Comparison of ENCODE assay signal across 20 cellular contexts in genomic region chr6:101762851-101763250, GRCh38.
"Had no signal": no experiment of that assay in that cellular context is flagged by ENCODE, and none has a peak within 500 bp of the region (broad histone marks: within the 10 kb centered on the region; RNA-seq: fewer than 3 reads in every experiment).

No MANE protein-coding gene starts in this region.

- H3K9ac ChIP-seq: neural progenitor cell had no signal

- DNase-seq: activated CD4-positive, alpha-beta T cell treated with anti-CD3 and anti-CD28 coated beads for 36 hours; activated CD8-positive, alpha-beta memory T cell treated with anti-CD3 and anti-CD28 coated beads, Interleukin-2, amount 50 U/mL, for 48 hours; activated CD8-positive, alpha-beta T cell treated with anti-CD3 and anti-CD28 coated beads for 36 hours; activated gamma-delta T cell treated with Interleukin-2 at 50 U/mL for 16 hours; amygdala; brain microvascular endothelial cell; dorsolateral prefrontal cortex; foreskin fibroblast; head of caudate nucleus; immature natural killer cell; left colon; ovary; stimulated activated CD4-positive, alpha-beta T cell treated with anti-CD3 and anti-CD28 coated beads, Interleukin-2, amount 100 ng/mL, for 48 hours; T-helper 17 cell; thyroid gland; WERI-Rb-1 had no signal

- H3K4me3 Mint-ChIP-seq: activated CD4-positive, alpha-beta T cell treated with anti-CD3 and anti-CD28 coated beads for 36 hours; activated CD8-positive, alpha-beta T cell treated with anti-CD3 and anti-CD28 coated beads for 36 hours; activated naive CD8-positive, alpha-beta T cell; immature natural killer cell; neural progenitor cell; stimulated activated memory B cell treated with anti-CD40 and anti-IgM and Interleukin-4, amounts not matched to agents 10 μg/mL and 1 μg/mL and 100 μg/mL, for 72 hours; T-helper 17 cell had no signal

- H3K9me3 Mint-ChIP-seq: activated CD8-positive, alpha-beta T cell treated with anti-CD3 and anti-CD28 coated beads for 36 hours; neural progenitor cell had no signal

- H3K27me3 Mint-ChIP-seq: activated CD4-positive, alpha-beta T cell treated with anti-CD3 and anti-CD28 coated beads for 36 hours; activated CD8-positive, alpha-beta T cell treated with anti-CD3 and anti-CD28 coated beads for 36 hours; activated naive CD8-positive, alpha-beta T cell; stimulated activated memory B cell treated with anti-CD40 and anti-IgM and Interleukin-4, amounts not matched to agents 10 μg/mL and 1 μg/mL and 100 μg/mL, for 72 hours; T-helper 17 cell had no signal

- H3K27ac ChIP-seq: brain microvascular endothelial cell, dorsolateral prefrontal cortex, esophagus muscularis mucosa, neural progenitor cell, ovary, thyroid gland, WERI-Rb-1 had no signal

- H3K4me3 ChIP-seq: dorsolateral prefrontal cortex, esophagus muscularis mucosa, neural progenitor cell, ovary, thyroid gland had no signal

- H3K4me1 ChIP-seq: esophagus muscularis mucosa, thyroid gland had no signal

- H3K27ac Mint-ChIP-seq: activated CD4-positive, alpha-beta T cell treated with anti-CD3 and anti-CD28 coated beads for 36 hours; activated CD8-positive, alpha-beta T cell treated with anti-CD3 and anti-CD28 coated beads for 36 hours; activated naive CD8-positive, alpha-beta T cell; immature natural killer cell; neural progenitor cell; stimulated activated memory B cell treated with anti-CD40 and anti-IgM and Interleukin-4, amounts not matched to agents 10 μg/mL and 1 μg/mL and 100 μg/mL, for 72 hours; T-helper 17 cell had no signal

- H3K36me3 Mint-ChIP-seq: activated naive CD8-positive, alpha-beta T cell; immature natural killer cell; neural progenitor cell; stimulated activated memory B cell treated with anti-CD40 and anti-IgM and Interleukin-4, amounts not matched to agents 10 μg/mL and 1 μg/mL and 100 μg/mL, for 72 hours had no signal

- H3K4me2 ChIP-seq: neural progenitor cell had no signal

- H3K4me1 Mint-ChIP-seq: activated CD4-positive, alpha-beta T cell treated with anti-CD3 and anti-CD28 coated beads for 36 hours; immature natural killer cell; stimulated activated memory B cell treated with anti-CD40 and anti-IgM and Interleukin-4, amounts not matched to agents 10 μg/mL and 1 μg/mL and 100 μg/mL, for 72 hours; T-helper 17 cell had no signal

- H2AFZ ChIP-seq: neural progenitor cell had no signal

- H3K36me3 ChIP-seq: brain microvascular endothelial cell, esophagus muscularis mucosa, neural progenitor cell, ovary, thyroid gland, WERI-Rb-1 had no signal

- ATAC-seq: activated CD4-positive, alpha-beta T cell treated with anti-CD3 and anti-CD28 coated beads for 36 hours; activated CD8-positive, alpha-beta T cell treated with anti-CD3 and anti-CD28 coated beads for 36 hours; left colon; stimulated activated memory B cell treated with anti-CD40 and anti-IgM and Interleukin-4, amounts not matched to agents 10 μg/mL and 1 μg/mL and 100 μg/mL, for 72 hours; T-helper 17 cell had no signal

- H3K9me3 ChIP-seq: esophagus muscularis mucosa, ovary, thyroid gland had no signal

- H3K27me3 ChIP-seq: brain microvascular endothelial cell, dorsolateral prefrontal cortex, esophagus muscularis mucosa, neural progenitor cell, ovary, thyroid gland had no signal
